ENCODE assay signal across 1 cellular context in genomic region chr7:115356139-115356746, GRCh38.
TF ChIP-seq lines count a peak whose summit lies in the region.

No MANE protein-coding gene starts in this region.

TF ChIP-seq in Ishikawa, 13 proteins besides CTCF, POLR2A, EP300 and RAD21 (continued from another document):
- TF ChIP-seq REST (IDR thresholded peaks at IDR 0.05; ENCODE audit: low read depth) (no peak), NFIC (IDR thresholded peaks at IDR 0.05) (no peak), EGR1 (IDR thresholded peaks at IDR 0.05) (no peak), CEBPB (IDR thresholded peaks at IDR 0.05) (no peak), TEAD4 (IDR thresholded peaks at IDR 0.05) (no peak), TAF1 (IDR thresholded peaks at IDR 0.05; ENCODE audit: low read depth) (no peak), TCF12 (IDR thresholded peaks at IDR 0.05; ENCODE audit: low read depth) (no peak), FOXM1 (IDR thresholded peaks at IDR 0.05; ENCODE audit: borderline replicate concordance, low read depth) (no peak)
